ENCODE assay signal across 9 cellular contexts in the genomic region with DNA sequence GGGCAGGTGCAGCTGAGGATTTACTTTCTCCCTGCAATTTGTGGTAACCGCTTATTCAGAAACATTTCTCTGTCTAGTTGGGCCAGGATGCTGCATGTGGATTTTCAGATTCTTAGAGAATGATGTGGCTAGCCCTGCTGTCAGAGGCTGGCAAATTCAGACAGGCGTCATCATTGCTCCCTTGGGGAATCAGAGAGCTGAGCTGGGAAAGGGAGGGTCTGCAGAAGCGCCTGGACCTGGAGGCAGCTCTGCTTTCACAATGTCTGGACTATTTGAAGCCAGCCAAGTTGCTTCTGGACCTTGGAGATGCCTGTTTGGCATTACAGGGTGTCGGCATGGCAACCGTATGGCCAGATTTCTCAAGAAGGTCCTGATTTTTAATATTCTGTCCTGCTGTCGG. TPM values are rescaled to one million over a fixed set of nuclear protein-coding genes. Genes with fewer than 3 reads are reported as not detected.
DNase-seq lines count a peak whose midpoint lies in the region; ATAC-seq and TF ChIP-seq lines count a peak whose summit lies in the region.
"Had no signal": no experiment of that assay in that cellular context is flagged by ENCODE, and none has a peak within 500 bp of the region (broad histone marks: within the 10 kb centered on the region; RNA-seq: fewer than 3 reads in every experiment).

No MANE protein-coding gene starts in this region.

- no peaks in the 10 kb centered on the region; the same call in 2 of the 3 replicates for H3K9me3 Mint-ChIP-seq in GM23338

- intact Hi-C loops in PC-9 (cut with micrococcal nuclease; ENCODE audit: unreplicated experiment): loop anchor here (5.0 kb wide), 1 partner anchor 1879 kb away; no protein-coding TSS in a partner anchor

- H3K9ac ChIP-seq in GM23248: peak overlapping the region; percentile 71

- H3K9me3 ChIP-seq in GM23248 (ENCODE audit: low read depth): no peaks in the 10 kb centered on the region
- H3K9me3 ChIP-seq in PC-9 (ENCODE audit: insufficient read depth, low read depth): no peaks in the 10 kb centered on the region

- H3K27me3 Mint-ChIP-seq in GM23338 (ENCODE audit: insufficient read depth, low read depth, poor library complexity): peaks cover 35% of the 10 kb centered on the region

- H3K79me2 ChIP-seq in GM23248 (ENCODE audit: insufficient read depth): no peaks in the 10 kb centered on the region
- H3K79me2 ChIP-seq in GM23338 (replicated peaks; ENCODE audit: insufficient read depth): no peaks in the 10 kb centered on the region
- H3K79me2 ChIP-seq in PC-9 (ENCODE audit: low read depth): no peaks in the 10 kb centered on the region

- in situ Hi-C loops in GM23248 (cut with MboI): no loop called here

- peak overlapping the region; percentile 63 for H3K27ac ChIP-seq in GM23248
- H3K27ac ChIP-seq in RWPE1: no peak overlapping the region
- H3K27ac ChIP-seq in GM23338 (ENCODE audit: low read depth): no peak overlapping the region
- no peak overlapping the region for H3K27ac ChIP-seq in PC-9

- H3K27me3 ChIP-seq in GM23248 (replicated peaks; ENCODE audit: insufficient read depth) (peaks cover 21% of the 10 kb centered on the region), GM23338 (ENCODE audit: insufficient read depth) (peaks cover 48% of the 10 kb centered on the region), PC-9 (ENCODE audit: insufficient read depth, low read depth) (peaks cover 20% of the 10 kb centered on the region; the same call in 1 of the 2 replicates)

- no peak overlapping the region for H3K27ac Mint-ChIP-seq in GM23338

- H3K4me2 ChIP-seq in GM23248 (ENCODE audit: unreplicated experiment) (peak overlapping the region; percentile 63), GM23338 (no peak overlapping the region), PC-9 (no peak overlapping the region)

- peaks cover 22% of the 10 kb centered on the region for H3K4me1 Mint-ChIP-seq in GM23338

- no TSS peak for BruUV-seq in PC-9 (replicated peaks; lab: Mats Ljungman, UMichigan)

- no peaks in the 10 kb centered on the region for H4K20me1 ChIP-seq in GM23248 (ENCODE audit: insufficient read depth)
- H4K20me1 ChIP-seq in GM23338 (replicated peaks; ENCODE audit: insufficient read depth): no peaks in the 10 kb centered on the region
- H4K20me1 ChIP-seq in PC-9 (ENCODE audit: insufficient read depth): no peaks in the 10 kb centered on the region

- H3K36me3 Mint-ChIP-seq in GM23338 (ENCODE audit: low read depth): no peaks in the 10 kb centered on the region; the same call in 2 of the 3 replicates

- H3F3A ChIP-seq in GM23248 (ENCODE audit: insufficient read depth): peaks cover 32% of the 10 kb centered on the region
- peaks cover 13% of the 10 kb centered on the region for H3F3A ChIP-seq in GM23338 (replicated peaks; ENCODE audit: low read depth)
- no peaks in the 10 kb centered on the region for H3F3A ChIP-seq in PC-9 (ENCODE audit: insufficient read depth, low read depth)

- H3K4me1 ChIP-seq in GM23248 (ENCODE audit: insufficient read depth) (peaks cover 36% of the 10 kb centered on the region), GM23338 (ENCODE audit: insufficient read depth) (peaks cover 21% of the 10 kb centered on the region), PC-9 (replicated peaks; ENCODE audit: insufficient read depth) (peaks cover 7% of the 10 kb centered on the region; the same call in 1 of the 2 replicates)

- H3K4me3 Mint-ChIP-seq in GM23338: no peak overlapping the region

- H3K9me2 ChIP-seq in GM23248 (ENCODE audit: insufficient read depth): no peaks in the 10 kb centered on the region
- no peaks in the 10 kb centered on the region for H3K9me2 ChIP-seq in GM23338 (ENCODE audit: insufficient read depth)
- no peaks in the 10 kb centered on the region for H3K9me2 ChIP-seq in PC-9 (ENCODE audit: insufficient read depth)

- no peak for ATAC-seq in GM23338
- ATAC-seq in GM19397 (IDR thresholded peaks at IDR 0.05; ENCODE audit: unreplicated experiment): no peak

- H2AFZ ChIP-seq in GM23248 (0 out of 2 replicates have a peak overlapping the region, but pooled peaks have one; percentile 9), GM23338 (no peak overlapping the region), PC-9 (no peak overlapping the region)

- DNase-seq in GM23248 (peak; percentile 98), RWPE1 (ENCODE audit: low spot score) (peak; percentile 39), fibroblast of villous mesenchyme (ENCODE audit: low read depth) (peak; percentile 71), skeletal muscle cell (ENCODE audit: low read depth) (peak; percentile 98), GM23338 (ENCODE audit: low spot score) (no peak), mesenteric fat pad (ENCODE audit: low spot score) (no peak), PC-9 (no peak)
- DNase-seq: stimulated activated naive CD4-positive, alpha-beta T cell had no signal

- TF ChIP-seq CTCF in RWPE1 (conservative IDR thresholded peaks at IDR 0.05; ENCODE audit: low read depth) (no peak), fibroblast of villous mesenchyme (IDR thresholded peaks at IDR 0.05; ENCODE audit: insufficient read depth, low read depth, low read length) (no peak), GM23338 (conservative IDR thresholded peaks at IDR 0.05; ENCODE audit: low read depth in 2 of 2) (no peak), PC-9 (conservative IDR thresholded peaks at IDR 0.05) (no peak)

- CTCF ChIA-PET in RWPE1 (lab: Yijun Ruan, JAX) (interaction anchor here (0.7 kb wide), 1 partner anchor 927 kb away, joined by 3 read pairs; no protein-coding TSS in a partner anchor), PC-9 (lab: Charles Lee) (no interaction called here)

- H3K4me3 ChIP-seq in GM23248: peak overlapping the region; percentile 35
- no peak overlapping the region for H3K4me3 ChIP-seq in fibroblast of villous mesenchyme (ENCODE audit: low read depth, low read length)
- no peak overlapping the region for H3K4me3 ChIP-seq in skeletal muscle cell (ENCODE audit: low read depth, low read length)
- H3K4me3 ChIP-seq in GM23338: no peak overlapping the region
- H3K4me3 ChIP-seq in PC-9: no peak overlapping the region

- POLR2A ChIA-PET in RWPE1 (lab: Yijun Ruan, JAX; ENCODE audit: low non-redundant PET): no interaction called here
- POLR2A ChIA-PET in PC-9 (lab: Charles Lee; ENCODE audit: unreplicated experiment): interaction anchor here (0.6 kb wide), 1 partner anchor 1747 kb away, joined by 7 read pairs; no protein-coding TSS in a partner anchor

- WGBS in GM23248 (ENCODE audit: low coverage in 1 of 2, low lambda C conversion rate in 2 of 2, missing lambda C conversion rate in 2 of 2), 2 experiments: 1 to 2% methylated on average over 6 of the region's 6 CpGs

- H3K36me3 ChIP-seq in GM23248 (ENCODE audit: low read depth): no peaks in the 10 kb centered on the region
- H3K36me3 ChIP-seq in GM23338 (ENCODE audit: insufficient read depth): no peaks in the 10 kb centered on the region
- no peaks in the 10 kb centered on the region for H3K36me3 ChIP-seq in PC-9 (ENCODE audit: low read depth)

TF ChIP-seq in GM23338, 12 proteins besides CTCF, POLR2A, EP300 and RAD21 (continues in another document):
- TF ChIP-seq JUNB (IDR thresholded peaks at IDR 0.05; ENCODE audit: unreplicated experiment) (no peak), ZNF331 (CRISPR knock-in tag; IDR thresholded peaks at IDR 0.05; ENCODE audit: low read depth) (no peak), EZH2 (IDR thresholded peaks at IDR 0.05; ENCODE audit: low read depth, unreplicated experiment) (no peak)
- TF ChIP-seq, protein P1, sequence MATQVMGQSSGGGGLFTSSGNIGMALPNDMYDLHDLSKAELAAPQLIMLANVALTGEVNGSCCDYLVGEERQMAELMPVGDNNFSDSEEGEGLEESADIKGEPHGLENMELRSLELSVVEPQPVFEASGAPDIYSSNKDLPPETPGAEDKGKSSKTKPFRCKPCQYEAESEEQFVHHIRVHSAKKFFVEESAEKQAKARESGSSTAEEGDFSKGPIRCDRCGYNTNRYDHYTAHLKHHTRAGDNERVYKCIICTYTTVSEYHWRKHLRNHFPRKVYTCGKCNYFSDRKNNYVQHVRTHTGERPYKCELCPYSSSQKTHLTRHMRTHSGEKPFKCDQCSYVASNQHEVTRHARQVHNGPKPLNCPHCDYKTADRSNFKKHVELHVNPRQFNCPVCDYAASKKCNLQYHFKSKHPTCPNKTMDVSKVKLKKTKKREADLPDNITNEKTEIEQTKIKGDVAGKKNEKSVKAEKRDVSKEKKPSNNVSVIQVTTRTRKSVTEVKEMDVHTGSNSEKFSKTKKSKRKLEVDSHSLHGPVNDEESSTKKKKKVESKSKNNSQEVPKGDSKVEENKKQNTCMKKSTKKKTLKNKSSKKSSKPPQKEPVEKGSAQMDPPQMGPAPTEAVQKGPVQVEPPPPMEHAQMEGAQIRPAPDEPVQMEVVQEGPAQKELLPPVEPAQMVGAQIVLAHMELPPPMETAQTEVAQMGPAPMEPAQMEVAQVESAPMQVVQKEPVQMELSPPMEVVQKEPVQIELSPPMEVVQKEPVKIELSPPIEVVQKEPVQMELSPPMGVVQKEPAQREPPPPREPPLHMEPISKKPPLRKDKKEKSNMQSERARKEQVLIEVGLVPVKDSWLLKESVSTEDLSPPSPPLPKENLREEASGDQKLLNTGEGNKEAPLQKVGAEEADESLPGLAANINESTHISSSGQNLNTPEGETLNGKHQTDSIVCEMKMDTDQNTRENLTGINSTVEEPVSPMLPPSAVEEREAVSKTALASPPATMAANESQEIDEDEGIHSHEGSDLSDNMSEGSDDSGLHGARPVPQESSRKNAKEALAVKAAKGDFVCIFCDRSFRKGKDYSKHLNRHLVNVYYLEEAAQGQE (IDR thresholded peaks at IDR 0.05; ENCODE audit: unreplicated experiment): no peak

RNA-seq across cellular contexts. Expression of gene GALNT16, which starts 3.4 kb away (rescaled TPM):
- 1.4 and 4.2 TPM in 2 replicates for total RNA-seq in GM23248 (2014; rRNA removed; shearing (Covaris generic))
- polyA plus RNA-seq in GM23248 (2016; fragmentation: Nextera tagmentation; extraction: Ambion mirVana): 0.59 and 0.86 TPM in 2 replicates
- total RNA-seq in fibroblast of villous mesenchyme: under 0.01 TPM in 2 replicates
- total RNA-seq in GM23338 (2014; rRNA removed; shearing (Covaris generic)): 2.9 and 5.3 TPM in 2 replicates
- polyA plus RNA-seq in GM23338 (2016; fragmentation: Nextera tagmentation; extraction: Ambion mirVana): 0.90 and 1.5 TPM in 2 replicates
- 14.9 TPM for total RNA-seq in mesenteric fat pad
- 16.3 and 22.8 TPM in 2 replicates for total RNA-seq in PC-9 (2021)

Comparison
In these comparisons a context has a peak if more than half of its experiments do, and no peak if none do; other contexts are left out.
1. DNase-seq: peak in GM23248 (single experiment), RWPE1 (single experiment), fibroblast of villous mesenchyme (single experiment) and skeletal muscle cell (single experiment); none in GM23338 (single experiment), mesenteric fat pad (single experiment) and PC-9 (0 of 2).